11 cellular contexts compared by ENCODE assay signal in genomic region chr12:6166808-6167207, GRCh38. TPM values are rescaled to one million over a fixed set of nuclear protein-coding genes. Genes with fewer than 3 reads are reported as not detected.
DNase-seq lines count a peak whose midpoint lies in the region; ATAC-seq and TF ChIP-seq lines count a peak whose summit lies in the region.
"Had no signal": no experiment of that assay in that cellular context is flagged by ENCODE, and none has a peak within 500 bp of the region (broad histone marks: within the 10 kb centered on the region; RNA-seq: fewer than 3 reads in every experiment).

No MANE protein-coding gene starts in this region.

- H3K36me3 ChIP-seq in lower lobe of right lung (no peaks in the 10 kb centered on the region), suprapubic skin (no peaks in the 10 kb centered on the region)

- intact Hi-C loops in lower lobe of right lung (cut with DNase I), result no loop called here

- peak overlapping the region; percentile 31 for H3K27ac Mint-ChIP-seq in activated CD4-positive, alpha-beta T cell treated with anti-CD3 and anti-CD28 coated beads, Interleukin-2, amount 10 ng/mL, durations not matched to agents 7 days and 5 days
- H3K27ac Mint-ChIP-seq in activated naive CD8-positive, alpha-beta T cell treated with anti-CD3 and anti-CD28 coated beads, Interleukin-2, amount 10 ng/mL, durations not matched to agents 7 days and 5 days, result peak overlapping the region; percentile 78

- H3K27me3 Mint-ChIP-seq in activated CD4-positive, alpha-beta T cell treated with anti-CD3 and anti-CD28 coated beads, Interleukin-2, amount 10 ng/mL, durations not matched to agents 7 days and 5 days, result peaks cover 2% of the 10 kb centered on the region
- H3K27me3 Mint-ChIP-seq in activated naive CD8-positive, alpha-beta T cell treated with anti-CD3 and anti-CD28 coated beads, Interleukin-2, amount 10 ng/mL, durations not matched to agents 7 days and 5 days, result peaks cover 3% of the 10 kb centered on the region

- WGBS in suprapubic skin, result 87% methylated on average over 6 of the region's 6 CpGs

- no peak overlapping the region for H3K4me3 ChIP-seq in lower lobe of right lung
- H3K4me3 ChIP-seq in suprapubic skin, result no peak overlapping the region

- H3K36me3 Mint-ChIP-seq in activated CD4-positive, alpha-beta T cell treated with anti-CD3 and anti-CD28 coated beads, Interleukin-2, amount 10 ng/mL, durations not matched to agents 7 days and 5 days (ENCODE audit: low read depth), result no peaks in the 10 kb centered on the region
- H3K36me3 Mint-ChIP-seq in activated naive CD8-positive, alpha-beta T cell treated with anti-CD3 and anti-CD28 coated beads, Interleukin-2, amount 10 ng/mL, durations not matched to agents 7 days and 5 days, result no peaks in the 10 kb centered on the region

- no peaks in the 10 kb centered on the region for H3K9me3 ChIP-seq in lower lobe of right lung
- no peaks in the 10 kb centered on the region for H3K9me3 ChIP-seq in suprapubic skin

- no peak for TF ChIP-seq EP300 in suprapubic skin (IDR thresholded peaks at IDR 0.05)

- H3K4me1 ChIP-seq in lower lobe of right lung (peaks cover 30% of the 10 kb centered on the region), suprapubic skin (peaks cover 17% of the 10 kb centered on the region)

- peak overlapping the region; percentile 76 for H3K27ac ChIP-seq in lower lobe of right lung
- H3K27ac ChIP-seq in suprapubic skin, result peak overlapping the region; percentile 70

- H3K9me3 Mint-ChIP-seq in activated CD4-positive, alpha-beta T cell treated with anti-CD3 and anti-CD28 coated beads, Interleukin-2, amount 10 ng/mL, durations not matched to agents 7 days and 5 days, result no peaks in the 10 kb centered on the region
- no peaks in the 10 kb centered on the region for H3K9me3 Mint-ChIP-seq in activated naive CD8-positive, alpha-beta T cell treated with anti-CD3 and anti-CD28 coated beads, Interleukin-2, amount 10 ng/mL, durations not matched to agents 7 days and 5 days

- no peak for ATAC-seq in activated naive CD8-positive, alpha-beta T cell treated with anti-CD3 and anti-CD28 coated beads, Interleukin-2, amount 10 ng/mL, durations not matched to agents 7 days and 5 days (ENCODE audit: low read depth)
- ATAC-seq in lower lobe of right lung, result no peak

- H3K27me3 ChIP-seq in lower lobe of right lung (ENCODE audit: low read depth) (no peaks in the 10 kb centered on the region), suprapubic skin (no peaks in the 10 kb centered on the region)

- H3K4me3 Mint-ChIP-seq in activated CD4-positive, alpha-beta T cell treated with anti-CD3 and anti-CD28 coated beads, Interleukin-2, amount 10 ng/mL, durations not matched to agents 7 days and 5 days, result no peak overlapping the region
- H3K4me3 Mint-ChIP-seq in activated naive CD8-positive, alpha-beta T cell treated with anti-CD3 and anti-CD28 coated beads, Interleukin-2, amount 10 ng/mL, durations not matched to agents 7 days and 5 days, result peak overlapping the region; percentile 11

- TF ChIP-seq POLR2A in suprapubic skin (IDR thresholded peaks at IDR 0.05), result no peak

- DNase-seq in activated CD4-positive, alpha-beta T cell treated with anti-CD3 and anti-CD28 coated beads, Interleukin-2, amount 10 ng/mL, durations not matched to agents 7 days and 5 days, result no peak
- no peak for DNase-seq in activated CD4-positive, alpha-beta T cell treated with anti-CD3 and anti-CD28 coated beads, Interleukin-2, amount 50 U/mL, for 1 hour
- DNase-seq in activated naive CD8-positive, alpha-beta T cell treated with anti-CD3 and anti-CD28 coated beads, Interleukin-2, amount 10 ng/mL, durations not matched to agents 7 days and 5 days, result no peak
- DNase-seq in lower lobe of right lung (no peak), suprapubic skin (ENCODE audit: low spot score in 2 of 2) (no peak), DMS153 (lab: John Stamatoyannopoulos, UW) (no peak), NCI-H2107 (lab: John Stamatoyannopoulos, UW) (no peak), NOMO-1 treated with dmso at 0.1 percent for 144 hours (lab: John Stamatoyannopoulos, UW; ENCODE audit: unreplicated experiment) (no peak)
- DNase-seq: amygdala, GF-D8, NCI-H1694 treated with DMSO at 0.1 percent for 48 hours had no signal

- CTCF ChIA-PET in activated CD4-positive, alpha-beta T cell treated with anti-CD3 and anti-CD28 coated beads, Interleukin-2, amount 10 ng/mL, durations not matched to agents 7 days and 5 days (lab: Charles Lee), result interaction anchor here (0.6 to 2.4 kb wide), 4 partner anchors 9 to 112 kb away, joined by 4 to 6 read pairs (median 4); no protein-coding TSS in a partner anchor

- H3K4me1 Mint-ChIP-seq in activated CD4-positive, alpha-beta T cell treated with anti-CD3 and anti-CD28 coated beads, Interleukin-2, amount 10 ng/mL, durations not matched to agents 7 days and 5 days, result peaks cover 25% of the 10 kb centered on the region
- peaks cover 24% of the 10 kb centered on the region for H3K4me1 Mint-ChIP-seq in activated naive CD8-positive, alpha-beta T cell treated with anti-CD3 and anti-CD28 coated beads, Interleukin-2, amount 10 ng/mL, durations not matched to agents 7 days and 5 days

- POLR2A ChIA-PET in activated CD4-positive, alpha-beta T cell treated with anti-CD3 and anti-CD28 coated beads, Interleukin-2, amount 10 ng/mL, durations not matched to agents 7 days and 5 days (lab: Charles Lee), result no interaction called here
- POLR2A ChIA-PET in activated naive CD8-positive, alpha-beta T cell treated with anti-CD3 and anti-CD28 coated beads, Interleukin-2, amount 10 ng/mL, durations not matched to agents 7 days and 5 days (lab: Charles Lee), result interaction anchor here (1.6 kb wide), 1 partner anchor 16 kb away, joined by 4 read pairs; no protein-coding TSS in a partner anchor

- TF ChIP-seq CTCF in lower lobe of right lung (IDR thresholded peaks at IDR 0.05) (no peak), suprapubic skin (IDR thresholded peaks at IDR 0.05) (no peak)

RNA-seq across cellular contexts. Expression of gene CD9, which starts 33.4 kb away (rescaled TPM):
- 1 to 10 TPM; 5.4 to 5.7 TPM for total RNA-seq in activated CD4-positive, alpha-beta T cell treated with anti-CD3 and anti-CD28 coated beads, Interleukin-2, amount 10 ng/mL, durations not matched to agents 7 days and 5 days
- total RNA-seq in activated naive CD8-positive, alpha-beta T cell treated with anti-CD3 and anti-CD28 coated beads, Interleukin-2, amount 10 ng/mL, durations not matched to agents 7 days and 5 days, result 10 to 100 TPM in 1 of 2 experiments, 1 to 10 TPM in 1; 8.8 to 14.0 TPM
- 437 TPM for total RNA-seq in lower lobe of right lung
- 100 to 1,000 TPM; 420 to 548 (median 475) TPM for total RNA-seq in suprapubic skin

RNA-seq across cellular contexts. Expression of gene VWF, which starts 42.3 kb away (rescaled TPM):
- total RNA-seq in activated CD4-positive, alpha-beta T cell treated with anti-CD3 and anti-CD28 coated beads, Interleukin-2, amount 10 ng/mL, durations not matched to agents 7 days and 5 days, result not detected
- total RNA-seq in activated naive CD8-positive, alpha-beta T cell treated with anti-CD3 and anti-CD28 coated beads, Interleukin-2, amount 10 ng/mL, durations not matched to agents 7 days and 5 days, result under 1 TPM; 0.23 to 0.44 TPM
- 468 TPM for total RNA-seq in lower lobe of right lung
- 10 to 100 TPM; 35.5 to 91.7 (median 61.7) TPM for total RNA-seq in suprapubic skin

Comparison
In these comparisons a context has a peak if more than half of its experiments do, and no peak if none do; other contexts are left out.
1. RNA of gene CD9, which starts 33.4 kb away (total RNA-seq): 420 to 548 TPM in suprapubic skin and 437 TPM in lower lobe of right lung (single experiment); 8.8 to 14.0 TPM in activated naive CD8-positive, alpha-beta T cell treated with anti-CD3 and anti-CD28 coated beads, Interleukin-2, amount 10 ng/mL, durations not matched to agents 7 days and 5 days and 5.4 to 5.7 TPM in activated CD4-positive, alpha-beta T cell treated with anti-CD3 and anti-CD28 coated beads, Interleukin-2, amount 10 ng/mL, durations not matched to agents 7 days and 5 days; every median in the first group is over 10 times any median in the second.
2. RNA of gene VWF, which starts 42.3 kb away (total RNA-seq): 468 TPM in lower lobe of right lung (single experiment) and 35.5 to 91.7 TPM in suprapubic skin; 0.23 to 0.44 TPM in activated naive CD8-positive, alpha-beta T cell treated with anti-CD3 and anti-CD28 coated beads, Interleukin-2, amount 10 ng/mL, durations not matched to agents 7 days and 5 days and not detected in activated CD4-positive, alpha-beta T cell treated with anti-CD3 and anti-CD28 coated beads, Interleukin-2, amount 10 ng/mL, durations not matched to agents 7 days and 5 days; every median in the first group is over 10 times any median in the second.